In the genomic region with DNA sequence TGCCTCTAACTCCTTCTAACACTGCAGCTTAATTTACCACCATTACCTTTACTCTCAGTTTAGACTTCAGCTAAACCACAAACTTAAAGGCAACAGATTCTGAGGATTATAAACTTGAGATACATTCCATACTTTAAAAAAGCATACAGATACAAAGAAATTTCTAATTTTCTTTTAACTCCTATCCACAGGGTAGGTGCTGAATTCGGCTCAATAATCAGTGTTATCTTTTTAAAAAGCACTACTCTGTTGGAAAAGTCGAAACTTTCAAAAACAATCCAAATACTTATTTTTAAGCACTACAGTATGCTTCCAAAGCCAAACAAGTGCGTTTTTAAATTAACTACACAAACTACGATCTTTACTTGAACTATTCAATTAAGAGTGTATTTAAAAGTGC, we compare ENCODE assay signal across 9 cellular contexts. TPM values are rescaled to one million over a fixed set of nuclear protein-coding genes. Genes with fewer than 3 reads are reported as not detected.
DNase-seq lines count a peak whose midpoint lies in the region; ATAC-seq and TF ChIP-seq lines count a peak whose summit lies in the region.
"Had no signal": no experiment of that assay in that cellular context is flagged by ENCODE, and none has a peak within 500 bp of the region (broad histone marks: within the 10 kb centered on the region; RNA-seq: fewer than 3 reads in every experiment).

No MANE protein-coding gene starts in this region.

- no peaks in the 10 kb centered on the region for H3K9me3 ChIP-seq in SK-N-MC (ENCODE audit: low read depth, low read length)
- no peaks in the 10 kb centered on the region for H3K9me3 ChIP-seq in sigmoid colon

- no peak for TF ChIP-seq POLR2A in sigmoid colon (IDR thresholded peaks at IDR 0.05)

- no peak for TF ChIP-seq CTCF in GM12865 (IDR thresholded peaks at IDR 0.05; ENCODE audit: insufficient read depth, low read depth, low read length, missing control alignments)
- no peak for TF ChIP-seq CTCF in sigmoid colon (IDR thresholded peaks at IDR 0.05)

- ATAC-seq in GM21367 (IDR thresholded peaks at IDR 0.05; ENCODE audit: unreplicated experiment) (no peak), GM18907 (IDR thresholded peaks at IDR 0.05; ENCODE audit: unreplicated experiment) (no peak)

- H3K27me3 ChIP-seq in sigmoid colon = no peaks in the 10 kb centered on the region

- H3K9ac ChIP-seq in SK-N-MC (ENCODE audit: insufficient read length) = peak overlapping the region; percentile 94

- H3K4me3 ChIP-seq in GM12865 (ENCODE audit: low read depth, low read length) (peak overlapping the region; percentile 98), SK-N-MC (peak overlapping the region; percentile 81), sigmoid colon (peak overlapping the region; percentile 79 to 97 (median 94))

- H3K36me3 ChIP-seq in SK-N-MC (ENCODE audit: insufficient read depth, low read length) (peaks cover 46% of the 10 kb centered on the region), sigmoid colon (peaks cover 0 to 45% (median 15%) of the 10 kb centered on the region in 4 donors)

- no peak for DNase-seq in GM12865 (ENCODE audit: low read depth)
- DNase-seq in SK-N-MC (ENCODE audit: low read depth, low spot score) = no peak
- peak; percentile 13 for DNase-seq in fibroblast of peridontal ligament (ENCODE audit: extremely low read depth)
- no peak for DNase-seq in sigmoid colon
- DNase-seq in SKM-1 (lab: John Stamatoyannopoulos, UW; ENCODE audit: unreplicated experiment) = no peak
- DNase-seq in activated effector memory CD4-positive, alpha-beta T cell treated with Interleukin-2 at 50 U/mL for 16 hours = no peak
- DNase-seq: T1000 had no signal

- H3K4me1 ChIP-seq in sigmoid colon = peaks cover 0 to 60% (median 45%) of the 10 kb centered on the region in 4 donors

- 2 to 15% methylated on average over 4 of the region's 4 CpGs for WGBS in sigmoid colon, 2 donors

- H3K27ac ChIP-seq in SK-N-MC (no peak overlapping the region), sigmoid colon (peak overlapping the region; percentile 94 to 97 (median 96))

- intact Hi-C loops in sigmoid colon (cut with DNase I) = loop anchor here (1.0 kb wide), 1 partner anchor 194 kb away; a partner anchor contains a TSS

- no peak for TF ChIP-seq EP300 in sigmoid colon (IDR thresholded peaks at IDR 0.05)

RNA-seq across cellular contexts. Expression of a gene that starts 1.0 kb away (rescaled TPM):
- total RNA-seq in sigmoid colon = 10 to 100 TPM; 13.3 to 19.7 (median 14.7) TPM
- 10 to 100 TPM; 10.2 to 13.2 (median 11.9) TPM for polyA plus RNA-seq in sigmoid colon
